In the genomic region with DNA sequence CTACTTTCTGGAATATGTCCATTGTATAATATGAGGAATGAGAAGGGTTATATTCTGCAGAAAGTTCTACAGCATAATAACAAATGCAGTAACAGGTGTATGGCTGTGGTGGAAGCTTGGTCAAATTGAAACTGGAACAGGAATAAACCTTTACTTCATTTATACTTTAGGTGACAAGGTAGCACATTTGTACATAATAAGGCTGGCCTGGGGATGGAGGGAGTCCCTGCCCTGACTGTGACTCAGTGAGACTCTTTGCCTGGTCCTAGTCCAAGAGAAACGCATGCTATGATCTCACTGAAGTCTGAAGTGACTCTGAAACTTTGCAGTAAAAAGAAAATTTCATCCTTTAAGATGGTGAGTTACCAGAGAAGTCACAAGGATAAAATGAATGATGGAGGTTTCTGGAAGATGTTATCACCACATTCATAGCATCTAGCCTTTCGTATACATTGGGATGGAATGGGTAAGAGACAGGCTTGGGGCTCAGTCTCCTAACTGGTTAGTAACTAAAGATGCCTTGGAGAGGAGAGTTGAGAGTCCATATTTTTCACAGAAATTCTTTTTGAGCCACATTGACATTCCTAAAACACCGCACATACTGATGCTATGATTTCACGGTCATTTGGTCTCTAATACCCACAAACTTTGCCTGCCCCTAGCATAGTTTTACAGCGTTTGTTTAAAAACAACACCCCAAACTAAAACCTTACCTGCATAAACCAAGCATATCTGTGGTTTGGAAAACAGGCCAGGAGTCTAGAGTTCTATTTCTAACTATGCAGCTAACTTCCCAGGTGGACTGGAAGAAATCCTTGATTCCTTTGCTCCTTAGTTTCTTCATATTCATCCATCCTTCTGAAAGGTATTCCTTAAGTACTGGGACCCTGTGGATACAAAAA, we compare ENCODE assay signal across 8 cellular contexts. TPM values are rescaled to one million over a fixed set of nuclear protein-coding genes. Genes with fewer than 3 reads are reported as not detected.
DNase-seq lines count a peak whose midpoint lies in the region; ATAC-seq and TF ChIP-seq lines count a peak whose summit lies in the region.

No MANE protein-coding gene starts in this region.

- H3K4me3 Mint-ChIP-seq in activated T-cell treated with anti-CD3 and anti-CD28 coated beads, Interleukin-2, amount 50 U/mL, for 4 hours: no peak overlapping the region
- H3K4me3 Mint-ChIP-seq in T-helper 2 cell treated with Interferon-gamma antibody and Interleukin-4, amounts not matched to agents 5 μg/mL and 100 μg/mL, for 36 hours: peak overlapping the region; percentile 57
- no peak overlapping the region for H3K4me3 Mint-ChIP-seq in stimulated activated naive B cell treated with anti-CD40 and anti-IgM and Interleukin-4, amounts not matched to agents 10 μg/mL and 1 μg/mL and 100 μg/mL, for 72 hours

- intact Hi-C loops in prostate gland (cut with DNase I): no loop called here

- TF ChIP-seq POLR2A in prostate gland (IDR thresholded peaks at IDR 0.05): no peak

- ATAC-seq in activated T-cell treated with anti-CD3 and anti-CD28 coated beads, Interleukin-2, amount 50 U/mL, for 4 hours: peak; percentile 22 to 41
- peak; percentile 88 for ATAC-seq in HG02885 (IDR thresholded peaks at IDR 0.05; ENCODE audit: poor library complexity, unreplicated experiment)
- ATAC-seq in stimulated activated naive B cell treated with anti-CD40 and anti-IgM and Interleukin-4, amounts not matched to agents 10 μg/mL and 1 μg/mL and 100 μg/mL, for 72 hours (replicated peaks): peak; percentile 73 to 77

- no peaks in the 10 kb centered on the region for H3K36me3 ChIP-seq in BE2C
- no peaks in the 10 kb centered on the region for H3K36me3 ChIP-seq in prostate gland

- H3K27me3 Mint-ChIP-seq in activated T-cell treated with anti-CD3 and anti-CD28 coated beads, Interleukin-2, amount 50 U/mL, for 4 hours (ENCODE audit: low read depth): peaks cover 2% of the 10 kb centered on the region
- peaks cover 15% of the 10 kb centered on the region for H3K27me3 Mint-ChIP-seq in T-helper 2 cell treated with Interferon-gamma antibody and Interleukin-4, amounts not matched to agents 5 μg/mL and 100 μg/mL, for 36 hours (ENCODE audit: low read depth)
- no peaks in the 10 kb centered on the region for H3K27me3 Mint-ChIP-seq in stimulated activated naive B cell treated with anti-CD40 and anti-IgM and Interleukin-4, amounts not matched to agents 10 μg/mL and 1 μg/mL and 100 μg/mL, for 72 hours

- H3K9me3 Mint-ChIP-seq in activated T-cell treated with anti-CD3 and anti-CD28 coated beads, Interleukin-2, amount 50 U/mL, for 4 hours: no peaks in the 10 kb centered on the region
- H3K9me3 Mint-ChIP-seq in T-helper 2 cell treated with Interferon-gamma antibody and Interleukin-4, amounts not matched to agents 5 μg/mL and 100 μg/mL, for 36 hours: no peaks in the 10 kb centered on the region
- no peaks in the 10 kb centered on the region for H3K9me3 Mint-ChIP-seq in stimulated activated naive B cell treated with anti-CD40 and anti-IgM and Interleukin-4, amounts not matched to agents 10 μg/mL and 1 μg/mL and 100 μg/mL, for 72 hours

- H3K4me3 ChIP-seq in BE2C (ENCODE audit: low read depth, low read length) (no peak overlapping the region), prostate gland (no peak overlapping the region)

- no peak overlapping the region for H3K27ac Mint-ChIP-seq in T-helper 2 cell treated with Interferon-gamma antibody and Interleukin-4, amounts not matched to agents 5 μg/mL and 100 μg/mL, for 36 hours
- no peak overlapping the region for H3K27ac Mint-ChIP-seq in stimulated activated naive B cell treated with anti-CD40 and anti-IgM and Interleukin-4, amounts not matched to agents 10 μg/mL and 1 μg/mL and 100 μg/mL, for 72 hours

- H3K4me1 Mint-ChIP-seq in activated T-cell treated with anti-CD3 and anti-CD28 coated beads, Interleukin-2, amount 50 U/mL, for 4 hours (ENCODE audit: low read depth): peaks cover 49% of the 10 kb centered on the region
- H3K4me1 Mint-ChIP-seq in T-helper 2 cell treated with Interferon-gamma antibody and Interleukin-4, amounts not matched to agents 5 μg/mL and 100 μg/mL, for 36 hours (ENCODE audit: low read depth): peaks cover 49% of the 10 kb centered on the region
- peaks cover 18 to 30% of the 10 kb centered on the region in 2 donors for H3K4me1 Mint-ChIP-seq in stimulated activated naive B cell treated with anti-CD40 and anti-IgM and Interleukin-4, amounts not matched to agents 10 μg/mL and 1 μg/mL and 100 μg/mL, for 72 hours

- no peak for DNase-seq in activated T-cell treated with anti-CD3 and anti-CD28 coated beads, Interleukin-2, amount 50 U/mL, for 4 hours
- DNase-seq in activated T-cell treated with anti-CD3 and anti-CD28 coated beads, Interleukin-2, amount 50 U/mL, for 1 hour: no peak
- no peak for DNase-seq in T-helper 2 cell treated with Interferon-gamma antibody and Interleukin-4, amounts not matched to agents 5 μg/mL and 100 μg/mL, for 36 hours (ENCODE audit: low spot score)
- no peak for DNase-seq in stimulated activated naive B cell treated with anti-CD40 and anti-IgM and Interleukin-4, amounts not matched to agents 10 μg/mL and 1 μg/mL and 100 μg/mL, for 72 hours
- DNase-seq in BE2C (no peak), HPDE6-E6E7 (ENCODE audit: extremely low spot score) (no peak), prostate gland (ENCODE audit: low spot score) (no peak)

- no peaks in the 10 kb centered on the region for H3K27me3 ChIP-seq in BE2C
- no peaks in the 10 kb centered on the region for H3K27me3 ChIP-seq in prostate gland (replicated peaks; ENCODE audit: insufficient read depth)

- H3K4me1 ChIP-seq in BE2C: no peaks in the 10 kb centered on the region
- H3K4me1 ChIP-seq in prostate gland (replicated peaks): no peaks in the 10 kb centered on the region

- 80% methylated on average over 5 of the region's 5 CpGs for WGBS in prostate gland

- TF ChIP-seq CTCF in BE2C (IDR thresholded peaks at IDR 0.05; ENCODE audit: low read depth, low read length): no peak
- TF ChIP-seq CTCF in prostate gland (IDR thresholded peaks at IDR 0.05): no peak

- H3K36me3 Mint-ChIP-seq in activated T-cell treated with anti-CD3 and anti-CD28 coated beads, Interleukin-2, amount 50 U/mL, for 4 hours (ENCODE audit: insufficient read depth): no peaks in the 10 kb centered on the region
- H3K36me3 Mint-ChIP-seq in T-helper 2 cell treated with Interferon-gamma antibody and Interleukin-4, amounts not matched to agents 5 μg/mL and 100 μg/mL, for 36 hours (ENCODE audit: low read depth): no peaks in the 10 kb centered on the region
- H3K36me3 Mint-ChIP-seq in stimulated activated naive B cell treated with anti-CD40 and anti-IgM and Interleukin-4, amounts not matched to agents 10 μg/mL and 1 μg/mL and 100 μg/mL, for 72 hours: no peaks in the 10 kb centered on the region

- H3K9me3 ChIP-seq in BE2C (no peaks in the 10 kb centered on the region), prostate gland (no peaks in the 10 kb centered on the region)

- H3K27ac ChIP-seq in prostate gland: no peak overlapping the region

RNA-seq across cellular contexts. Expression of a gene that starts 42.4 kb away (rescaled TPM):
- total RNA-seq in activated T-cell treated with anti-CD3 and anti-CD28 coated beads, Interleukin-2, amount 50 U/mL, for 4 hours: 10 to 100 TPM; 47.8 to 55.3 (median 52.2) TPM
- 2.1 TPM for polyA plus RNA-seq in BE2C (2012; ENCODE audit: insufficient read depth, insufficient read length, low read depth)
- 10 to 100 TPM in 1 of 2 donors, 1 to 10 TPM in 1; 3.8 to 28.3 TPM for total RNA-seq in prostate gland

Comparison
In these comparisons a context has a peak if more than half of its experiments do, and no peak if none do; other contexts are left out.
1. ATAC-seq: peak in every context shown above with its lines; median percentile 88 in HG02885; 75 in stimulated activated naive B cell treated with anti-CD40 and anti-IgM and Interleukin-4, amounts not matched to agents 10 μg/mL and 1 μg/mL and 100 μg/mL, for 72 hours; 32 in activated T-cell treated with anti-CD3 and anti-CD28 coated beads, Interleukin-2, amount 50 U/mL, for 4 hours.